1 cellular context compared by ENCODE assay signal in genomic region chr7:36291387-36292316, GRCh38.
TF ChIP-seq lines count a peak whose summit lies in the region.

No MANE protein-coding gene starts in this region.

TF ChIP-seq in IMR-90, 13 proteins besides CTCF, POLR2A, EP300 and RAD21 (continued from another document):
- TF ChIP-seq USF2 (IDR thresholded peaks at IDR 0.05; ENCODE audit: low read depth, low read length) (no peak), MAFK (IDR thresholded peaks at IDR 0.05; ENCODE audit: low read depth, low read length) (no peak), RCOR1 (IDR thresholded peaks at IDR 0.05; ENCODE audit: insufficient replicate concordance, low read length) (no peak), FOS (IDR thresholded peaks at IDR 0.05; ENCODE audit: low read depth, low read length) (no peak), CEBPB (IDR thresholded peaks at IDR 0.05; ENCODE audit: low read depth, low read length) (no peak), SMC3 (IDR thresholded peaks at IDR 0.05; ENCODE audit: low read depth, low read length) (peak; percentile 100), NFE2L2 (IDR thresholded peaks at IDR 0.05; ENCODE audit: low read depth, low read length) (no peak)
